28 cellular contexts compared by ENCODE assay signal in the genomic region with DNA sequence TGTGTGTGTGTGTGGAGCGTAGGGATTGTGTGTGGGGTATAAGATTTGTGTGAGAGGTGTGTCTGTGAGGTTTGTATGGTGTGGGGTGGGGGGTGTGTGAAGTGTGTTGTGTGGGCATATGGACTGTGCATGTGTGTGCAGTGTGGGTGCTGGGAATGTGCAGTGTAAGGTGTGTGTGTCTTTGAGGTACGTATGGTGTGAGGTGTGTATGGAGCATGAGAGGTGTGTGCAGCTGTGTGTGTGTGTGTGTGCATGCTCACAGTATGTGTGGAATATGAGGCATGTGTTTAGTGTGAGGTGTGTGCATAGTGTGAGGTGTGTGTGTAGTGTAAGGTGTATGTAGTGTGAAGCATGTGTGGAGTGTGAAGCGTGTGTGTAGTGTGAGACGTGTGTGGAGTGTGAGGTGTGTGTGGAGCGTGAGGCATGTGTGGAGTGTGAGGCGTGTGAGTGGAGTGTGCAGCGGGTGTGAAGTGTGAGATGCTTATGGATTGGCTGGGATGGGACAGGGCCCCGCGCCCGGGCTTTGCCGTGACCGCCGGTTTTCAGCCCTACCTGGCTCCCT. TPM values are rescaled to one million over a fixed set of nuclear protein-coding genes. Genes with fewer than 3 reads are reported as not detected.
A peak's percentile ranks its signal among the peaks of the same experiment; 100 is the strongest.
DNase-seq lines count a peak whose midpoint lies in the region; ATAC-seq and TF ChIP-seq lines count a peak whose summit lies in the region.
"Had no signal": no experiment of that assay in that cellular context is flagged by ENCODE, and none has a peak within 500 bp of the region (broad histone marks: within the 10 kb centered on the region; RNA-seq: fewer than 3 reads in every experiment).

No MANE protein-coding gene starts in this region.

- CTCF ChIA-PET in activated CD4-positive, alpha-beta T cell treated with anti-CD3 and anti-CD28 coated beads for 36 hours (lab: Charles Lee) = no interaction called here
- CTCF ChIA-PET in HEK293 (lab: Yijun Ruan, JAX) = no interaction called here

- H3F3A ChIP-seq in neural progenitor cell (ENCODE audit: low read depth) = no peaks in the 10 kb centered on the region

- no peaks in the 10 kb centered on the region for H3K27me3 Mint-ChIP-seq in activated CD4-positive, alpha-beta T cell treated with anti-CD3 and anti-CD28 coated beads for 36 hours
- no peaks in the 10 kb centered on the region for H3K27me3 Mint-ChIP-seq in activated CD4-positive, alpha-beta T cell treated with anti-CD3 and anti-CD28 coated beads, Interleukin-2, amount 10 ng/mL, durations not matched to agents 24 days and 14 days
- H3K27me3 Mint-ChIP-seq in central memory CD8-positive, alpha-beta T cell = no peaks in the 10 kb centered on the region
- peaks cover 14% of the 10 kb centered on the region for H3K27me3 Mint-ChIP-seq in neural progenitor cell (ENCODE audit: insufficient read depth, low read depth)
- H3K27me3 Mint-ChIP-seq: IgD-negative memory B cell had no signal

- no peaks in the 10 kb centered on the region for H3K9me3 ChIP-seq in HEK293 (ENCODE audit: control insufficient read depth, insufficient read depth, low read depth, low read length)
- H3K9me3 ChIP-seq in neural progenitor cell (ENCODE audit: low read depth) = no peaks in the 10 kb centered on the region
- H3K9me3 ChIP-seq in colonic mucosa = no peaks in the 10 kb centered on the region
- H3K9me3 ChIP-seq: BE2C, SJCRH30 had no signal

- H3K4me1 ChIP-seq in HEK293 (ENCODE audit: control insufficient read depth, insufficient read depth, low read length) (no peaks in the 10 kb centered on the region), neural progenitor cell (peaks cover 7% of the 10 kb centered on the region), colonic mucosa (no peaks in the 10 kb centered on the region)
- H3K4me1 ChIP-seq: BE2C, SJCRH30 had no signal

- TF ChIP-seq CTCF in HEK293 (tag by site-specific recombination; IDR thresholded peaks at IDR 0.05) = no peak
- TF ChIP-seq CTCF in neural progenitor cell (IDR thresholded peaks at IDR 0.05) = no peak
- no peak for TF ChIP-seq CTCF in colonic mucosa (IDR thresholded peaks at IDR 0.05)

- H3K9me3 Mint-ChIP-seq in activated CD4-positive, alpha-beta T cell treated with anti-CD3 and anti-CD28 coated beads for 36 hours (ENCODE audit: low read depth) = no peaks in the 10 kb centered on the region
- no peaks in the 10 kb centered on the region for H3K9me3 Mint-ChIP-seq in activated CD4-positive, alpha-beta T cell treated with anti-CD3 and anti-CD28 coated beads, Interleukin-2, amount 10 ng/mL, durations not matched to agents 24 days and 14 days
- no peaks in the 10 kb centered on the region for H3K9me3 Mint-ChIP-seq in central memory CD8-positive, alpha-beta T cell
- no peaks in the 10 kb centered on the region for H3K9me3 Mint-ChIP-seq in neural progenitor cell
- H3K9me3 Mint-ChIP-seq: CD14-positive monocyte had no signal

- no peaks in the 10 kb centered on the region for H4K20me1 ChIP-seq in neural progenitor cell (ENCODE audit: low read depth)

- H3K4me3 ChIP-seq in HEK293 (ENCODE audit: low read depth, low read length) (no peak overlapping the region), neural progenitor cell (no peak overlapping the region), colonic mucosa (no peak overlapping the region)
- H3K4me3 ChIP-seq: SJCRH30 had no signal

- peak overlapping the region; percentile 4 for H3K27ac Mint-ChIP-seq in activated CD4-positive, alpha-beta T cell treated with anti-CD3 and anti-CD28 coated beads for 36 hours
- no peak overlapping the region for H3K27ac Mint-ChIP-seq in activated CD4-positive, alpha-beta T cell treated with anti-CD3 and anti-CD28 coated beads, Interleukin-2, amount 10 ng/mL, durations not matched to agents 24 days and 14 days
- H3K27ac Mint-ChIP-seq in central memory CD8-positive, alpha-beta T cell (ENCODE audit: low read depth) = peak overlapping the region; percentile 13
- H3K27ac Mint-ChIP-seq in neural progenitor cell = peak overlapping the region; percentile 17
- H3K27ac Mint-ChIP-seq: CD14-positive monocyte, IgD-negative memory B cell had no signal

- H3K27ac ChIP-seq in HEK293 (ENCODE audit: extremely low read depth, low read depth, low read length) = no peak overlapping the region
- H3K27ac ChIP-seq in neural progenitor cell = no peak overlapping the region
- no peak overlapping the region for H3K27ac ChIP-seq in colonic mucosa
- H3K27ac ChIP-seq: 22Rv1, KMS-11, SJCRH30 had no signal

- intact Hi-C loops in activated CD4-positive, alpha-beta T cell treated with anti-CD3 and anti-CD28 coated beads for 36 hours (cut with DNase I, micrococcal nuclease) = no loop called here
- intact Hi-C loops in activated CD4-positive, alpha-beta T cell treated with anti-CD3 and anti-CD28 coated beads, Interleukin-2, amount 10 ng/mL, durations not matched to agents 24 days and 14 days (cut with micrococcal nuclease) = no loop called here
- intact Hi-C loops in colonic mucosa (cut with DNase I) = no loop called here

- H3K27me3 ChIP-seq in neural progenitor cell (no peaks in the 10 kb centered on the region), colonic mucosa (no peaks in the 10 kb centered on the region)
- H3K27me3 ChIP-seq: BE2C, SJCRH30 had no signal

- no peak for DNase-seq in activated CD4-positive, alpha-beta T cell treated with anti-CD3 and anti-CD28 coated beads for 36 hours
- no peak for DNase-seq in activated CD4-positive, alpha-beta T cell treated with anti-CD3 and anti-CD28 coated beads, Interleukin-2, amount 10 ng/mL, durations not matched to agents 24 days and 14 days
- no peak for DNase-seq in central memory CD8-positive, alpha-beta T cell (ENCODE audit: low spot score in 2 of 2)
- DNase-seq in neural progenitor cell (ENCODE audit: low spot score) (no peak), colonic mucosa (no peak), COLO829 (ENCODE audit: low spot score) (no peak)
- DNase-seq: BE2C; DMS153; DND-41; MM.1S; NCI-H1048; NCI-H1417; NCI-H1694; NCI-H2029 treated with DMSO at 0.1 percent for 48 hours; NCI-H446 treated with DMSO at 0.1 percent for 48 hours; NCI-H526; NCI-H82; NK-92 treated with Interleukin-12 subunit alpha and Interleukin-12 subunit beta, amount 100 ng/mL, for 24 hours; PC-3; SJCRH30 had no signal

- POLR2A ChIA-PET in activated CD4-positive, alpha-beta T cell treated with anti-CD3 and anti-CD28 coated beads for 36 hours (lab: Charles Lee) = no interaction called here
- POLR2A ChIA-PET in HEK293 (lab: Yijun Ruan, JAX) = no interaction called here

- no peak for ATAC-seq in activated CD4-positive, alpha-beta T cell treated with anti-CD3 and anti-CD28 coated beads for 36 hours
- no peak for ATAC-seq in central memory CD8-positive, alpha-beta T cell (replicated peaks; ENCODE audit: extremely low read depth, poor library complexity, severe bottlenecking)
- no peak for ATAC-seq in HG03432 (IDR thresholded peaks at IDR 0.05; ENCODE audit: unreplicated experiment)
- ATAC-seq: PC-3, Right ventricle myocardium inferior had no signal

- no peaks in the 10 kb centered on the region for H3K79me2 ChIP-seq in neural progenitor cell (ENCODE audit: low read depth)

- no peak overlapping the region for H3K4me2 ChIP-seq in neural progenitor cell
- H3K4me2 ChIP-seq: KMS-11 had no signal

- H3K36me3 ChIP-seq in HEK293 (ENCODE audit: control insufficient read depth in 2 of 2, insufficient read depth in 1 of 2, low read length in 2 of 2) (no peaks in the 10 kb centered on the region), neural progenitor cell (no peaks in the 10 kb centered on the region), colonic mucosa (no peaks in the 10 kb centered on the region)
- H3K36me3 ChIP-seq: BE2C, SJCRH30 had no signal

- no peak overlapping the region for H2AFZ ChIP-seq in neural progenitor cell (replicated peaks)

- H3K4me3 Mint-ChIP-seq in activated CD4-positive, alpha-beta T cell treated with anti-CD3 and anti-CD28 coated beads for 36 hours = no peak overlapping the region
- H3K4me3 Mint-ChIP-seq in activated CD4-positive, alpha-beta T cell treated with anti-CD3 and anti-CD28 coated beads, Interleukin-2, amount 10 ng/mL, durations not matched to agents 24 days and 14 days = no peak overlapping the region
- H3K4me3 Mint-ChIP-seq in central memory CD8-positive, alpha-beta T cell = no peak overlapping the region
- no peak overlapping the region for H3K4me3 Mint-ChIP-seq in neural progenitor cell
- H3K4me3 Mint-ChIP-seq: CD14-positive monocyte, IgD-negative memory B cell had no signal

- no peak overlapping the region for H3K9ac ChIP-seq in neural progenitor cell
- H3K9ac ChIP-seq in colonic mucosa (ENCODE audit: low read depth in 2 of 2, low read length in 2 of 2) = no peak overlapping the region
- H3K9ac ChIP-seq: KMS-11 had no signal

- peaks cover 9% of the 10 kb centered on the region for H3K4me1 Mint-ChIP-seq in activated CD4-positive, alpha-beta T cell treated with anti-CD3 and anti-CD28 coated beads for 36 hours
- peaks cover 15% of the 10 kb centered on the region for H3K4me1 Mint-ChIP-seq in activated CD4-positive, alpha-beta T cell treated with anti-CD3 and anti-CD28 coated beads, Interleukin-2, amount 10 ng/mL, durations not matched to agents 24 days and 14 days
- peaks cover 5% of the 10 kb centered on the region for H3K4me1 Mint-ChIP-seq in central memory CD8-positive, alpha-beta T cell
- peaks cover 6% of the 10 kb centered on the region for H3K4me1 Mint-ChIP-seq in neural progenitor cell
- H3K4me1 Mint-ChIP-seq: CD14-positive monocyte, IgD-negative memory B cell had no signal

- H3K36me3 Mint-ChIP-seq in activated CD4-positive, alpha-beta T cell treated with anti-CD3 and anti-CD28 coated beads for 36 hours (ENCODE audit: low read depth) = no peaks in the 10 kb centered on the region
- peaks cover 7% of the 10 kb centered on the region for H3K36me3 Mint-ChIP-seq in activated CD4-positive, alpha-beta T cell treated with anti-CD3 and anti-CD28 coated beads, Interleukin-2, amount 10 ng/mL, durations not matched to agents 24 days and 14 days (ENCODE audit: low read depth)
- peaks cover 2% of the 10 kb centered on the region for H3K36me3 Mint-ChIP-seq in central memory CD8-positive, alpha-beta T cell (ENCODE audit: insufficient read depth)
- H3K36me3 Mint-ChIP-seq in neural progenitor cell = no peaks in the 10 kb centered on the region
- H3K36me3 Mint-ChIP-seq: CD14-positive monocyte, IgD-negative memory B cell had no signal

RNA-seq across cellular contexts. Expression of gene TMPRSS6, which starts 1.7 kb away (rescaled TPM):
- 10 to 100 TPM; 17.6 to 20.2 TPM for total RNA-seq in activated CD4-positive, alpha-beta T cell treated with anti-CD3 and anti-CD28 coated beads for 36 hours
- 6.8 and 7.1 TPM in 2 replicates for total RNA-seq in activated CD4-positive, alpha-beta T cell treated with anti-CD3 and anti-CD28 coated beads, Interleukin-2, amount 10 ng/mL, durations not matched to agents 24 days and 14 days
- total RNA-seq in neural progenitor cell (ENCODE audit: low replicate concordance) = not detected in 2 replicates
- total RNA-seq in colonic mucosa = 1 to 10 TPM in 1 of 2 donors, under 1 TPM in 1; 0.10 to 1.5 TPM
- total RNA-seq: Right ventricle myocardium inferior, RPMI7951, SJCRH30 had no signal

RNA-seq across cellular contexts. Expression of gene IL2RB, which starts 38.5 kb away (rescaled TPM):
- 100 to 1,000 TPM; 204 to 231 TPM for total RNA-seq in activated CD4-positive, alpha-beta T cell treated with anti-CD3 and anti-CD28 coated beads for 36 hours
- total RNA-seq in activated CD4-positive, alpha-beta T cell treated with anti-CD3 and anti-CD28 coated beads, Interleukin-2, amount 10 ng/mL, durations not matched to agents 24 days and 14 days = 288 and 296 TPM in 2 replicates
- 0.62 TPM in 1 of 2 replicates, not detected in the other for total RNA-seq in neural progenitor cell (ENCODE audit: low replicate concordance)
- 1 to 10 TPM; 2.0 to 2.7 TPM for total RNA-seq in colonic mucosa
- total RNA-seq: PC-3, RPMI7951 had no signal

RNA-seq across cellular contexts. Expression of gene KCTD17, which starts 59.7 kb away (rescaled TPM):
- total RNA-seq in activated CD4-positive, alpha-beta T cell treated with anti-CD3 and anti-CD28 coated beads for 36 hours = 10 to 100 TPM; 32.5 to 36.8 TPM
- 63.2 and 66.5 TPM in 2 replicates for total RNA-seq in activated CD4-positive, alpha-beta T cell treated with anti-CD3 and anti-CD28 coated beads, Interleukin-2, amount 10 ng/mL, durations not matched to agents 24 days and 14 days
- total RNA-seq in neural progenitor cell (ENCODE audit: low replicate concordance) = 17.5 and 44.1 TPM in 2 replicates
- total RNA-seq in colonic mucosa = 10 to 100 TPM; 25.4 to 39.9 TPM

Comparison
In these comparisons a context has a peak if more than half of its experiments do, and no peak if none do; other contexts are left out.
1. RNA of gene IL2RB, which starts 38.5 kb away (total RNA-seq): 288 to 296 TPM in activated CD4-positive, alpha-beta T cell treated with anti-CD3 and anti-CD28 coated beads, Interleukin-2, amount 10 ng/mL, durations not matched to agents 24 days and 14 days and 204 to 231 TPM in activated CD4-positive, alpha-beta T cell treated with anti-CD3 and anti-CD28 coated beads for 36 hours; 2.0 to 2.7 TPM in colonic mucosa and 0.62 TPM in neural progenitor cell; every median in the first group is over 10 times any median in the second.